ENCODE assay signal across 2 cellular contexts in the genomic region with DNA sequence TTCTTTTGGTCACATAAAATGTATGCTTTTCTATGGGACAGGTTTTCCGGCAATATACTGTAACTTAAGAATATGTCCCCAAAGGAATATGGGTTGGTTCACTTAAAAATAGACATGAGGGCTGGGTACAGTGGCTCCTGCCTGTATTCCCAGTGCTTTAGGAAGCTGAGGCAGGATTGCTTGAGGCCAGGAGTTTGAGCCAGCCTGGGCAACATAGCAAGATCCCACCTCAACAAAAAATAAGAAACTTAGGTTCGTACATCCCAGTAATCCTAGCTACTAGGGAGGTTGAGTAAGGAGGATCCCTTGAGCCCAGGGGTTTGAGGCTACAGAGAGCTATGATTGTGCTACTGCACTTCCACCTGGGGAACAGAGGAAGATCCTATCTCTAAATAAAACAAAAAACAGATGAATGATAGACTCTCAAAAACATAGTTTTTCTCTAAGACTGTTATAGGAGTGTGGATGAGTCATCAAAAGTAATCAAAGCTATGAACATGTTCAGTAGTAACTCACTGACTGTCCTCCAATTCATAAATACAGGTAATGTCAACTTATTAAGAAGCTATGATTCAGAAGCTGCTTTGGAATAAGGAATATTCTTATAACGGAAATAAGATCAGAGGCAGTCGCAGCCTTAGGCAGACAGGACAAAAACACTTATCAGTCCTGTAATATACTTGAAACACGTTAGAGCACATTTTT.
TF ChIP-seq lines count a peak whose summit lies in the region.

No MANE protein-coding gene starts in this region.

TF ChIP-seq in HEK293, 187 proteins besides CTCF, POLR2A, EP300 and RAD21:
- TF ChIP-seq ZNF548 (tag by site-specific recombination; IDR thresholded peaks at IDR 0.05) (no peak), ZBTB17 (tag by site-specific recombination; IDR thresholded peaks at IDR 0.05) (no peak), ZNF426 (tag by site-specific recombination; IDR thresholded peaks at IDR 0.05) (no peak), ZNF121 (tag by site-specific recombination; IDR thresholded peaks at IDR 0.05) (peak; percentile 78), GLI4 (tag by site-specific recombination; IDR thresholded peaks at IDR 0.05) (no peak)

TF ChIP-seq in K562, 482 proteins besides CTCF, POLR2A, EP300 and RAD21:
- TF ChIP-seq ESRRB (CRISPR knock-in tag; IDR thresholded peaks at IDR 0.05; ENCODE audit: borderline replicate concordance): no peak
- TF ChIP-seq RBM25 (IDR thresholded peaks at IDR 0.05; ENCODE audit: low read depth, low read length, severe bottlenecking): peak; percentile 19
- TF ChIP-seq ZNF121 (CRISPR knock-in tag; conservative IDR thresholded peaks at IDR 0.05): peak; percentile 62
- TF ChIP-seq, protein P1, sequence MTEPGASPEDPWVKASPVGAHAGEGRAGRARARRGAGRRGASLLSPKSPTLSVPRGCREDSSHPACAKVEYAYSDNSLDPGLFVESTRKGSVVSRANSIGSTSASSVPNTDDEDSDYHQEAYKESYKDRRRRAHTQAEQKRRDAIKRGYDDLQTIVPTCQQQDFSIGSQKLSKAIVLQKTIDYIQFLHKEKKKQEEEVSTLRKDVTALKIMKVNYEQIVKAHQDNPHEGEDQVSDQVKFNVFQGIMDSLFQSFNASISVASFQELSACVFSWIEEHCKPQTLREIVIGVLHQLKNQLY (CRISPR knock-in tag; conservative IDR thresholded peaks at IDR 0.05): no peak
- TF ChIP-seq, protein P2, sequence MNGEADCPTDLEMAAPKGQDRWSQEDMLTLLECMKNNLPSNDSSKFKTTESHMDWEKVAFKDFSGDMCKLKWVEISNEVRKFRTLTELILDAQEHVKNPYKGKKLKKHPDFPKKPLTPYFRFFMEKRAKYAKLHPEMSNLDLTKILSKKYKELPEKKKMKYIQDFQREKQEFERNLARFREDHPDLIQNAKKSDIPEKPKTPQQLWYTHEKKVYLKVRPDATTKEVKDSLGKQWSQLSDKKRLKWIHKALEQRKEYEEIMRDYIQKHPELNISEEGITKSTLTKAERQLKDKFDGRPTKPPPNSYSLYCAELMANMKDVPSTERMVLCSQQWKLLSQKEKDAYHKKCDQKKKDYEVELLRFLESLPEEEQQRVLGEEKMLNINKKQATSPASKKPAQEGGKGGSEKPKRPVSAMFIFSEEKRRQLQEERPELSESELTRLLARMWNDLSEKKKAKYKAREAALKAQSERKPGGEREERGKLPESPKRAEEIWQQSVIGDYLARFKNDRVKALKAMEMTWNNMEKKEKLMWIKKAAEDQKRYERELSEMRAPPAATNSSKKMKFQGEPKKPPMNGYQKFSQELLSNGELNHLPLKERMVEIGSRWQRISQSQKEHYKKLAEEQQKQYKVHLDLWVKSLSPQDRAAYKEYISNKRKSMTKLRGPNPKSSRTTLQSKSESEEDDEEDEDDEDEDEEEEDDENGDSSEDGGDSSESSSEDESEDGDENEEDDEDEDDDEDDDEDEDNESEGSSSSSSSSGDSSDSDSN (IDR thresholded peaks at IDR 0.05; ENCODE audit: borderline replicate concordance in 1 of 2, low read depth in 2 of 2, low read length in 2 of 2): no peak
- TF ChIP-seq, protein P3, sequence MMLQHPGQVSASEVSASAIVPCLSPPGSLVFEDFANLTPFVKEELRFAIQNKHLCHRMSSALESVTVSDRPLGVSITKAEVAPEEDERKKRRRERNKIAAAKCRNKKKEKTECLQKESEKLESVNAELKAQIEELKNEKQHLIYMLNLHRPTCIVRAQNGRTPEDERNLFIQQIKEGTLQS (IDR thresholded peaks at IDR 0.05): peak; percentile 45; the same call in 1 of the 2 replicates
- TF ChIP-seq, protein P3 (CRISPR knock-in tag; conservative IDR thresholded peaks at IDR 0.05): no peak
